21 cellular contexts compared by ENCODE assay signal in genomic region chr5:8895599-8895998, GRCh38.
"Had no signal": no experiment of that assay in that cellular context is flagged by ENCODE, and none has a peak within 500 bp of the region (broad histone marks: within the 10 kb centered on the region; RNA-seq: fewer than 3 reads in every experiment).

No MANE protein-coding gene starts in this region.

- H3K27me3 ChIP-seq: MG63, SJCRH30 had no signal

- H3K4me1 ChIP-seq: SJCRH30 had no signal

- H3K4me3 ChIP-seq: MG63, SJCRH30 had no signal

- H3K9me3 ChIP-seq: MG63, SJCRH30 had no signal

- DNase-seq: KBM-7, MG63, NCI-H1092, NCI-H1105 treated with DMSO at 0.1 percent for 48 hours, NCI-H1417 treated with DMSO at 0.1 percent for 48 hours, NCI-H146, NCI-H1694 treated with DMSO at 0.1 percent for 48 hours, NCI-H1930, NCI-H2081, NCI-H2107, NCI-H2227 treated with DMSO at 0.1 percent for 48 hours, NCI-H524, NCI-H526 treated with DMSO at 0.1 percent for 48 hours, NCI-H774, SHP77 treated with DMSO at 0.1 percent for 48 hours, SJCRH30, T-helper 1 cell had no signal

- ATAC-seq: Panc1, Right ventricle myocardium inferior, SK-N-SH treated with all-trans-retinoic acid at 6 μM for 48 hours had no signal

- H3K27ac ChIP-seq: HL-60, SJCRH30 had no signal

- H3K36me3 ChIP-seq: MG63, SJCRH30 had no signal
